ENCODE assay signal across 25 cellular contexts in genomic region chr9:96305171-96305570, GRCh38. TPM values are rescaled to one million over a fixed set of nuclear protein-coding genes. Genes with fewer than 3 reads are reported as not detected.
"Had no signal": no experiment of that assay in that cellular context is flagged by ENCODE, and none has a peak within 500 bp of the region (broad histone marks: within the 10 kb centered on the region; RNA-seq: fewer than 3 reads in every experiment).

No MANE protein-coding gene starts in this region.

- ATAC-seq: activated T-helper 17 cell treated with anti-CD3 and anti-CD28 coated beads, Interleukin-2, amount 50 U/mL, for 72 hours had no signal

- H3K27ac ChIP-seq: brain microvascular endothelial cell, cardiac muscle cell, KMS-11, Peyer's patch, RWPE1, SJCRH30 had no signal

- H3K9me3 ChIP-seq: Peyer's patch had no signal

- H3K27me3 ChIP-seq: brain microvascular endothelial cell, cardiac muscle cell, Peyer's patch, SJCRH30 had no signal

- DNase-seq: activated B cell treated with CpG ODN at 0.5 μM for 24 hours; activated CD4-positive, alpha-beta T cell treated with anti-CD3 and anti-CD28 coated beads for 1 hour; activated CD4-positive, alpha-beta T cell treated with anti-CD3 and anti-CD28 coated beads, Interleukin-2, amount 10 ng/mL, durations not matched to agents 24 days and 14 days; activated CD4-positive, alpha-beta T cell treated with anti-CD3 and anti-CD28 coated beads, Interleukin-2, amount 50 U/mL, for 48 hours; activated CD8-positive, alpha-beta memory T cell treated with anti-CD3 and anti-CD28 coated beads for 24 hours; activated gamma-delta T cell; activated naive CD4-positive, alpha-beta T cell treated with anti-CD3 and anti-CD28 coated beads for 36 hours; activated T-cell treated with anti-CD3 and anti-CD28 coated beads for 4 hours; activated T-cell treated with anti-CD3 and anti-CD28 coated beads, Interleukin-2, amount 50 U/mL, for 48 hours; brain microvascular endothelial cell; NCI-H1092; NCI-H1417; NCI-H1930; NCI-H510A treated with DMSO at 0.1 percent for 48 hours; NCI-H69; NK-92 treated with Interleukin-12 subunit alpha and Interleukin-12 subunit beta, amount 100 ng/mL, for 24 hours; OCI-M1; Peyer's patch; Right ventricle myocardium superior; SJCRH30 had no signal

- H3K36me3 ChIP-seq: brain microvascular endothelial cell, cardiac muscle cell, Peyer's patch, SJCRH30 had no signal

- H3K4me1 ChIP-seq: Peyer's patch, SJCRH30 had no signal

- H3K4me3 ChIP-seq: cardiac muscle cell, Peyer's patch, SJCRH30 had no signal

- H3K9ac ChIP-seq: KMS-11 had no signal

- H3K4me2 ChIP-seq: KMS-11 had no signal

RNA-seq across cellular contexts. Expression of gene HSD17B3, which starts 3.2 kb away (rescaled TPM):
- total RNA-seq: activated B cell treated with CpG ODN at 0.5 μM for 24 hours; activated CD4-positive, alpha-beta T cell treated with anti-CD3 and anti-CD28 coated beads, Interleukin-2, amount 10 ng/mL, durations not matched to agents 24 days and 14 days; activated naive CD4-positive, alpha-beta T cell treated with anti-CD3 and anti-CD28 coated beads for 36 hours; activated T-helper 17 cell treated with anti-CD3 and anti-CD28 coated beads, Interleukin-2, amount 50 U/mL, for 72 hours; MCF 10A had no signal
